ENCODE assay signal across 8 cellular contexts in the genomic region with DNA sequence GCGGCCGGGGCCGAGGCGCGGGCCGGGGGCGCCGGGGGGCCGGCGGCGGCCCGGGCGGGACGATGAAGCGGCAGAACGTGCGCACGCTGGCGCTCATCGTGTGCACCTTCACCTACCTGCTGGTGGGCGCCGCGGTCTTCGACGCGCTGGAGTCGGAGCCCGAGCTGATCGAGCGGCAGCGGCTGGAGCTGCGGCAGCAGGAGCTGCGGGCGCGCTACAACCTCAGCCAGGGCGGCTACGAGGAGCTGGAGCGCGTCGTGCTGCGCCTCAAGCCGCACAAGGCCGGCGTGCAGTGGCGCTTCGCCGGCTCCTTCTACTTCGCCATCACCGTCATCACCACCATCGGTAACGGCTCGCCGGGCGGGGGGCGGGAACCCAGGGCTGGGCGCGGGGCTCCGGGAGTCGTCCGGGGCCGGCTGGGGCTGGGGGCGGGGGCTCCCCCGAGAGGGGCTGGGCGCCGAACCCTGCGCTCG. TPM values are rescaled to one million over a fixed set of nuclear protein-coding genes. Genes with fewer than 3 reads are reported as not detected.
DNase-seq lines count a peak whose midpoint lies in the region; ATAC-seq, FAIRE-seq and TF ChIP-seq lines count a peak whose summit lies in the region.

No MANE protein-coding gene starts in this region.

- H3K36me3 ChIP-seq in astrocyte (ENCODE audit: insufficient read depth, low read length) (no peaks in the 10 kb centered on the region), urinary bladder (ENCODE audit: insufficient read depth) (no peaks in the 10 kb centered on the region)

- ATAC-seq in Right ventricle myocardium superior (ENCODE audit: poor library complexity) = peak; percentile 6
- ATAC-seq in left colon = peak; percentile 6

- H3K79me2 ChIP-seq in astrocyte (ENCODE audit: insufficient read depth, low read length) = no peaks in the 10 kb centered on the region

- H3K4me3 Mint-ChIP-seq in astrocyte (ENCODE audit: unreplicated experiment) = no peak overlapping the region
- H3K4me3 Mint-ChIP-seq in HFFc6 = no peak overlapping the region

- H3K27me3 ChIP-seq in astrocyte (ENCODE audit: insufficient read depth, low read length) = peaks cover 34% of the 10 kb centered on the region

- H3K4me2 ChIP-seq in astrocyte (ENCODE audit: low read length) = peak overlapping the region; percentile 85

- WGBS in urinary bladder = under 1% methylated on average over 67 of the region's 67 CpGs

- H3K27ac ChIP-seq in astrocyte (ENCODE audit: low read depth, low read length) = no peak overlapping the region
- no peak overlapping the region for H3K27ac ChIP-seq in urinary bladder (ENCODE audit: low read depth)

- H2AFZ ChIP-seq in astrocyte (ENCODE audit: low read depth, low read length) = peak overlapping the region; percentile 42

- H3K9ac ChIP-seq in astrocyte (ENCODE audit: low read length) = no peak overlapping the region

- H3K4me1 Mint-ChIP-seq in astrocyte (ENCODE audit: low read depth, unreplicated experiment) (peaks cover 27% of the 10 kb centered on the region), HFFc6 (ENCODE audit: low read depth) (peaks cover 41% of the 10 kb centered on the region)

- H3K9me3 Mint-ChIP-seq in astrocyte (ENCODE audit: unreplicated experiment) (peaks cover 3% of the 10 kb centered on the region), HFFc6 (no peaks in the 10 kb centered on the region)

- H3K4me3 ChIP-seq in astrocyte (ENCODE audit: insufficient read depth, low read depth, low read length) = peak overlapping the region; percentile 55
- peak overlapping the region; percentile 47 for H3K4me3 ChIP-seq in urinary bladder (ENCODE audit: low read depth, low read length)

- H3K27me3 Mint-ChIP-seq in astrocyte (ENCODE audit: low read depth, unreplicated experiment) (peaks cover 46% of the 10 kb centered on the region), HFFc6 (ENCODE audit: insufficient read depth) (peaks cover 45% of the 10 kb centered on the region)

- H3K27ac Mint-ChIP-seq in astrocyte (ENCODE audit: unreplicated experiment) = no peak overlapping the region
- H3K27ac Mint-ChIP-seq in HFFc6 = no peak overlapping the region

- H3K4me1 ChIP-seq in astrocyte (ENCODE audit: insufficient read depth, low read length) = peaks cover 23% of the 10 kb centered on the region
- H3K4me1 ChIP-seq in urinary bladder (ENCODE audit: insufficient read depth) = no peaks in the 10 kb centered on the region

- TF ChIP-seq CTCF in astrocyte (IDR thresholded peaks at IDR 0.05; ENCODE audit: insufficient read depth, low read depth, low read length) = no peak
- no peak for TF ChIP-seq CTCF in HFFc6 (IDR thresholded peaks at IDR 0.05)

- H3K9me3 ChIP-seq in astrocyte (ENCODE audit: insufficient read depth, low read depth, low read length) = no peaks in the 10 kb centered on the region

- FAIRE-seq in astrocyte (lab: Jason Lieb, UNC) = no peak

- no peaks in the 10 kb centered on the region for H4K20me1 ChIP-seq in astrocyte (ENCODE audit: insufficient read depth, low read length)

- peaks cover 4% of the 10 kb centered on the region for H3K36me3 Mint-ChIP-seq in astrocyte (ENCODE audit: low read depth, unreplicated experiment)
- peaks cover 4% of the 10 kb centered on the region; the same call in 1 of the 2 replicates for H3K36me3 Mint-ChIP-seq in HFFc6 (ENCODE audit: low read depth)

- DNase-seq in Right ventricle myocardium superior = no peak
- DNase-seq in cardiac septum (ENCODE audit: low spot score) = no peak
- DNase-seq in astrocyte (ENCODE audit: low read depth) = peak; percentile 50
- DNase-seq in left colon = no peak
- DNase-seq in SK-N-DZ (ENCODE audit: low spot score) = no peak
- no peak for DNase-seq in HFFc6
- DNase-seq in epidermal melanocyte (ENCODE audit: insufficient read length, low spot score) = no peak

- intact Hi-C loops in Right ventricle myocardium superior (cut with DNase I) (no loop called here), cardiac septum (cut with DNase I) (loop anchor here (5.0 kb wide), 1 partner anchor 34 kb away; no protein-coding TSS in a partner anchor), left colon (cut with DNase I, micrococcal nuclease) (no loop called here)

RNA-seq across cellular contexts. Expression of gene KCNK3, which starts 0.3 kb away (rescaled TPM):
- total RNA-seq in Right ventricle myocardium superior (2.7 TPM), cardiac septum (0.70 TPM), astrocyte (1.9 and 2.3 TPM in 2 replicates), left colon (1 to 10 TPM in 1 of 2 donors, under 1 TPM in 1; 0.79 to 1.5 TPM), urinary bladder (4.7 TPM)
- polyA plus RNA-seq in urinary bladder = 11.4 TPM
- polyA plus RNA-seq in SK-N-DZ (2014; cell fraction: cytosol; rRNA removed) = 17.3 and 25.1 TPM in 2 replicates
- polyA plus RNA-seq in SK-N-DZ (2014; cell fraction: nucleus; rRNA removed) = 3.7 and 6.5 TPM in 2 replicates
- not detected for total RNA-seq in HFFc6 (2021; fragmentation: NEBNext Ultra II Directional; extraction: Animal tissue kit (Norgen Biotek cat#: 25700))

RNA-seq across cellular contexts. Expression of gene CIB4, which starts 51.7 kb away (rescaled TPM):
- total RNA-seq in Right ventricle myocardium superior (not detected), cardiac septum (not detected), astrocyte (not detected in 2 replicates), left colon (not detected), urinary bladder (not detected)
- not detected for polyA plus RNA-seq in urinary bladder
- not detected in 2 replicates for polyA plus RNA-seq in SK-N-DZ (2014; cell fraction: cytosol; rRNA removed)
- not detected in 2 replicates for polyA plus RNA-seq in SK-N-DZ (2014; cell fraction: nucleus; rRNA removed)
- total RNA-seq in HFFc6 (2021; fragmentation: NEBNext Ultra II Directional; extraction: Animal tissue kit (Norgen Biotek cat#: 25700)) = not detected
